ENCODE assay signal across 22 cellular contexts in the genomic region with DNA sequence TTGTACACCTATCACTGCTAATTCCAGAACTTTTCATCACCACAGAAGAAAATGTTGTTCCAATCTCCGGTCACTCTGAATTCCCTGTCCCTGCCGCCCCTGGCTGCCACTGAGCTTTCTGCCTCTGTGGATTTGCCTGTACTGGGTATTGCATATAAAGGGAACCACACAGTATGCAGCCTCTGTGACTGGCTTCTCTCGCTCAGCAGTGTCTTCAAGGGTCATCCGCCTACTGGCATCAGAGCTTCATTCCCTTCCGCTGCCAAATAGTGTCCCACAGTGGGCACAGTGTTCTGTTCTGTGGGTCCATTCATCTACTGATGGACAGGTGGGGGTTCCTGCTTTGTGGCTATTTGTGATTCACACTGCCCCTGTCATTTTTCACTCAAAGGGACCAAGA.
"Had no signal": no experiment of that assay in that cellular context is flagged by ENCODE, and none has a peak within 500 bp of the region (broad histone marks: within the 10 kb centered on the region; RNA-seq: fewer than 3 reads in every experiment).

No MANE protein-coding gene starts in this region.

- DNase-seq: activated CD4-positive, alpha-beta T cell treated with anti-CD3 and anti-CD28 coated beads for 48 hours; activated CD4-positive, alpha-beta T cell treated with anti-CD3 and anti-CD28 coated beads, Interleukin-2, amount 50 U/mL, for 4 hours; activated CD4-positive, CD25-positive, alpha-beta regulatory T cell treated with anti-CD3 and anti-CD28 coated beads, Interleukin-2, amount 50 U/mL, for 72 hours; activated CD8-positive, alpha-beta memory T cell treated with anti-CD3 and anti-CD28 coated beads, Interleukin-2, amount 50 U/mL, for 48 hours; activated CD8-positive, alpha-beta T cell treated with anti-CD3 and anti-CD28 coated beads, Interleukin-2, amount 10 ng/mL, durations not matched to agents 7 days and 5 days; activated effector memory CD4-positive, alpha-beta T cell treated with Interleukin-2 at 50 U/mL for 16 hours; activated naive CD4-positive, alpha-beta T cell; activated T-cell treated with anti-CD3 and anti-CD28 coated beads, Interleukin-2, amount 50 U/mL, for 24 hours; amniotic stem cell; MG63; MV-4-11; NCI-H1092 treated with DMSO at 0.1 percent for 48 hours; NCI-H1436; NCI-H1694 treated with DMSO at 0.1 percent for 48 hours; NCI-H2029 treated with DMSO at 0.1 percent for 48 hours; NCI-H345; NCI-H510A; NCI-H526 treated with DMSO at 0.1 percent for 48 hours; PC-3; SIG-M5; T-helper 17 cell; T-helper 9 cell had no signal

- H3K4me3 ChIP-seq: MG63 had no signal

- H3K9me3 ChIP-seq: MG63 had no signal

- H3K27me3 ChIP-seq: MG63 had no signal
